18 cellular contexts compared by ENCODE assay signal in genomic region chr2:126370208-126370607, GRCh38.
DNase-seq lines count a peak whose midpoint lies in the region; ATAC-seq, FAIRE-seq and TF ChIP-seq lines count a peak whose summit lies in the region.
"Had no signal": no experiment of that assay in that cellular context is flagged by ENCODE, and none has a peak within 500 bp of the region (broad histone marks: within the 10 kb centered on the region; RNA-seq: fewer than 3 reads in every experiment).

No MANE protein-coding gene starts in this region.

- H3K4me3 ChIP-seq in right atrium auricular region (no peak overlapping the region), fibroblast of pulmonary artery (replicated peaks; ENCODE audit: low read depth, low read length) (no peak overlapping the region), mesodermal cell (ENCODE audit: extremely low read depth, insufficient read depth, low read length, poor library complexity, severe bottlenecking) (no peak overlapping the region), HAP-1 (no peak overlapping the region)
- H3K4me3 ChIP-seq: BLaER1 treated with 17β-estradiol and CSF1 and Interleukin-3, amounts not matched to agents 10 nM and 100 nM; Peyer's patch had no signal

- H3K36me3 ChIP-seq in right atrium auricular region (no peaks in the 10 kb centered on the region), mesodermal cell (ENCODE audit: control insufficient read depth, insufficient read depth, low read length) (no peaks in the 10 kb centered on the region), HAP-1 (replicated peaks) (no peaks in the 10 kb centered on the region)
- H3K36me3 ChIP-seq: BLaER1 treated with 17β-estradiol and CSF1 and Interleukin-3, amounts not matched to agents 10 nM and 100 nM; Peyer's patch had no signal

- H3K4me1 ChIP-seq in right atrium auricular region (peaks cover 0 to 11% of the 10 kb centered on the region in 2 donors), mesodermal cell (ENCODE audit: control insufficient read depth, insufficient read depth, low read length, poor library complexity, severe bottlenecking) (peaks cover 25% of the 10 kb centered on the region), HAP-1 (no peaks in the 10 kb centered on the region)

- TF ChIP-seq CTCF in right atrium auricular region (IDR thresholded peaks at IDR 0.05): no peak
- TF ChIP-seq CTCF in fibroblast of pulmonary artery (IDR thresholded peaks at IDR 0.05; ENCODE audit: low read length, missing control alignments): no peak

- ATAC-seq in Right ventricle myocardium superior (ENCODE audit: poor library complexity): peak; percentile 56

- FAIRE-seq in urothelium cell line (lab: Jason Lieb, UNC): no peak

- H3K27ac ChIP-seq in right atrium auricular region (no peak overlapping the region), mesodermal cell (ENCODE audit: low read depth, low read length, severe bottlenecking) (peak overlapping the region; percentile 86)
- H3K27ac ChIP-seq: BLaER1 treated with 17β-estradiol and CSF1 and Interleukin-3, amounts not matched to agents 10 nM and 100 nM; HL-60; Peyer's patch had no signal

- DNase-seq in Right ventricle myocardium superior: no peak
- DNase-seq in right atrium auricular region (ENCODE audit: low spot score): no peak
- peak; percentile 1 for DNase-seq in fibroblast of pulmonary artery (ENCODE audit: low read depth)
- peak; percentile 26 for DNase-seq in urothelium cell line (ENCODE audit: low spot score)
- no peak for DNase-seq in NCI-H510A (lab: John Stamatoyannopoulos, UW)
- no peak for DNase-seq in iPS-NIHi7 (ENCODE audit: extremely low spot score)
- no peak for DNase-seq in HAP-1 (ENCODE audit: low spot score in 2 of 2)
- DNase-seq: 8988T, GOT3, KBM-7, NCI-H1092, NCI-H1694 treated with DMSO at 0.1 percent for 48 hours, NCI-H446, NCI-H82, Peyer's patch had no signal

- in situ Hi-C loops in HAP-1 (cut with MboI; ENCODE audit: low sequenced_read_pairs): no loop called here

- intact Hi-C loops in Right ventricle myocardium superior (cut with DNase I): no loop called here

- no peaks in the 10 kb centered on the region for H3K27me3 ChIP-seq in right atrium auricular region
- no peaks in the 10 kb centered on the region for H3K27me3 ChIP-seq in HAP-1 (ENCODE audit: low read depth)
- H3K27me3 ChIP-seq: BLaER1 treated with 17β-estradiol and CSF1 and Interleukin-3, amounts not matched to agents 10 nM and 100 nM; Peyer's patch had no signal

- H3K9me3 ChIP-seq in right atrium auricular region (no peaks in the 10 kb centered on the region), mesodermal cell (ENCODE audit: control insufficient read depth, low read length) (no peaks in the 10 kb centered on the region), HAP-1 (no peaks in the 10 kb centered on the region)
- H3K9me3 ChIP-seq: BLaER1 treated with 17β-estradiol and CSF1 and Interleukin-3, amounts not matched to agents 10 nM and 100 nM; Peyer's patch had no signal

- WGBS in mesodermal cell (ENCODE audit: insufficient coverage in 2 of 2), 2 experiments: no CpG with 5 or more reads among the region's 1 CpG

Comparison
In these comparisons a context has a peak if more than half of its experiments do, and no peak if none do; other contexts are left out.
1. DNase-seq: peak in fibroblast of pulmonary artery (single experiment) and urothelium cell line (single experiment); none in Right ventricle myocardium superior (single experiment), right atrium auricular region (single experiment), NCI-H510A (single experiment), iPS-NIHi7 (single experiment) and HAP-1 (0 of 2).